ENCODE assay signal across 13 cellular contexts in the genomic region with DNA sequence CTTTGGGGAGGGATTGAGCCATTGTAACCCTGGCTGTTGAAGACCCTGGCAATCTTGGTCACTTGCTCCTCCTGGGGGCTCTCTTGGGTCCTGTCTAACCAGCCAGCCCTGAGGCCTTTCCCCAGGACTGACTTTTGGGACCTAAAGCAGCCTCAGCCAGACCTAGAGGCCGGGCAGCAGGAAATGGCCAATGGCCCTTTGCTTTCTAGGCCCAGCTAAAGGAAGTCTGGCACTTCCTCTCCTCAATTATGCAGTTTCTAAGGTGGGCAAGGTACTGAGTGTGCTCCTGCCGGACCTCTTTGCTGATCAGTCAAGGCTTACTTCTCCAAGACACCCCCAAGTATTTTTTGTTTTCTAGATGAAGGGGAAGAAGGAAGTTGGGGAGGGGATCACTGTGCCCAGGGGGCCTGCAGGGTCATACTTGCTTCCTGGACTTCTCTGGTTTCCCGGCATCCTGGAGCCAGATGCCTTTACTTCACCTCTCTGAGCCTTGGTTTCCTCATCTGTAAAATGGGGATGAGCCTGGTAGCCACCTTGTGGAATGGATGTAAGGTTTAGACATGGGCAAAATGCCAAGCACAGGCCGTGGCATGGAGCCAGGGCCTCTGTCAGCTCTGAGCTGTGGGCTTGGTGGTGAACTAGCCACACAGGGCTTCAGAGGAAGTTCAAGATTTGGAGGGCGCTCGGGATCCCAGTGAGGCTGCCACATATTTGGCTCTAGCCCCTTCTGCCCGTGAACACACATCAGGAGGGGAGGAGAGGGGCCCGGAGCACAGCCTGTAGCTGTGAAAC. TPM values are rescaled to one million over a fixed set of nuclear protein-coding genes. Genes with fewer than 3 reads are reported as not detected.
DNase-seq lines count a peak whose midpoint lies in the region; ATAC-seq and TF ChIP-seq lines count a peak whose summit lies in the region.
"Had no signal": no experiment of that assay in that cellular context is flagged by ENCODE, and none has a peak within 500 bp of the region (broad histone marks: within the 10 kb centered on the region; RNA-seq: fewer than 3 reads in every experiment).

No MANE protein-coding gene starts in this region.

- no peak overlapping the region for H3K9ac ChIP-seq in DND-41 (ENCODE audit: low read depth, low read length)

- H3K4me1 ChIP-seq in DND-41 (ENCODE audit: insufficient read depth, low read length) (no peaks in the 10 kb centered on the region), osteoblast (ENCODE audit: insufficient read depth, low read length) (no peaks in the 10 kb centered on the region)

- H4K20me1 ChIP-seq in DND-41 (ENCODE audit: insufficient read depth, low read length) = no peaks in the 10 kb centered on the region
- H4K20me1 ChIP-seq in osteoblast (ENCODE audit: insufficient read depth, low read length) = no peaks in the 10 kb centered on the region

- ATAC-seq in DND-41 (ENCODE audit: insufficient read depth, low read depth) = 0 out of 3 replicates have a peak, but pooled peaks have one; percentile 35

- H2AFZ ChIP-seq in DND-41 (ENCODE audit: low read depth, low read length) (no peak overlapping the region), osteoblast (ENCODE audit: low read length) (no peak overlapping the region)

- H3K9me3 ChIP-seq in DND-41 (ENCODE audit: insufficient read depth, low read length, severe bottlenecking) = no peaks in the 10 kb centered on the region
- H3K9me3 ChIP-seq in MG63 = no peaks in the 10 kb centered on the region
- no peaks in the 10 kb centered on the region for H3K9me3 ChIP-seq in osteoblast (ENCODE audit: low read depth, low read length)
- H3K9me3 ChIP-seq: ovary had no signal

- no peak for TF ChIP-seq CTCF in DND-41 (IDR thresholded peaks at IDR 0.05; ENCODE audit: borderline replicate concordance, extremely low read depth, low read length, poor library complexity, severe bottlenecking)
- TF ChIP-seq CTCF in osteoblast (IDR thresholded peaks at IDR 0.05; ENCODE audit: extremely low read depth, low read depth, low read length) = no peak

- DNase-seq in DND-41 (peak; percentile 15), MG63 (peak; percentile 41), dermis blood vessel endothelial cell (peak; percentile 82), osteoblast (ENCODE audit: insufficient read length, low spot score, missing footprints) (peak; percentile 53), SHP77 (lab: John Stamatoyannopoulos, UW) (no peak), SKM-1 treated with dmso at 0.1 percent for 144 hours (lab: John Stamatoyannopoulos, UW; ENCODE audit: unreplicated experiment) (no peak), globus pallidus (ENCODE audit: low spot score) (no peak)
- DNase-seq in stimulated activated CD4-positive, alpha-beta T cell treated with anti-CD3 and anti-CD28 coated beads, Interleukin-12 subunit alpha, Interleukin-12 subunit beta, amount 100 ng/mL, for 4 hours = no peak
- DNase-seq: DMS79, NCI-H526 treated with DMSO at 0.1 percent for 48 hours, T-helper 9 cell had no signal

- H3K4me2 ChIP-seq in DND-41 (ENCODE audit: insufficient read depth, low read length) (no peak overlapping the region), osteoblast (ENCODE audit: insufficient read depth, low read length) (no peak overlapping the region)

- H3K79me2 ChIP-seq in DND-41 (ENCODE audit: insufficient read depth, low read length) (no peaks in the 10 kb centered on the region), osteoblast (ENCODE audit: insufficient read depth, low read length) (no peaks in the 10 kb centered on the region)

- H3K36me3 ChIP-seq in DND-41 (ENCODE audit: insufficient read depth, low read length) (no peaks in the 10 kb centered on the region), MG63 (no peaks in the 10 kb centered on the region), osteoblast (ENCODE audit: insufficient read depth, low read length) (no peaks in the 10 kb centered on the region)
- H3K36me3 ChIP-seq: ovary had no signal

- H3K27ac ChIP-seq in DND-41 (ENCODE audit: low read length) (no peak overlapping the region), osteoblast (ENCODE audit: low read depth, low read length) (no peak overlapping the region)
- H3K27ac ChIP-seq: ovary had no signal

- H3K27me3 ChIP-seq in DND-41 (ENCODE audit: insufficient read depth, low read length, poor library complexity) (no peaks in the 10 kb centered on the region), MG63 (peaks cover 7% of the 10 kb centered on the region; the same call in 1 of the 2 replicates), osteoblast (ENCODE audit: insufficient read depth, low read length) (peaks cover 10% of the 10 kb centered on the region)
- H3K27me3 ChIP-seq: ovary had no signal

- no peak overlapping the region for H3K4me3 ChIP-seq in DND-41 (ENCODE audit: low read depth in 1 of 2, low read length in 2 of 2)
- H3K4me3 ChIP-seq in MG63 = no peak overlapping the region
- no peak overlapping the region for H3K4me3 ChIP-seq in osteoblast (ENCODE audit: insufficient read depth, low read length)
- H3K4me3 ChIP-seq: ovary had no signal

RNA-seq across cellular contexts. Expression of a gene that starts 8.6 kb away (rescaled TPM):
- not detected in 2 replicates for total RNA-seq in MG63 (2014; rRNA removed; shearing (Covaris generic); ENCODE audit: low replicate concordance)
- total RNA-seq in dermis blood vessel endothelial cell (3.3 and 31.7 TPM in 2 replicates), osteoblast (under 0.01 TPM in 1 of 2 replicates, not detected in the other)
- total RNA-seq: activated T-helper 1 cell treated with anti-CD3 and anti-CD28 coated beads, Interleukin-12 subunit alpha, Interleukin-12 subunit beta, Interleukin-2, Interleukin-4 antibody, amounts not matched to agents 30 ng/mL and 10 ng/mL and 1 ng/mL, durations not matched to agents 14 hours and 24 hours and 36 hours had no signal

RNA-seq across cellular contexts. Expression of a gene that starts 22.3 kb away (rescaled TPM):
- not detected in 2 replicates for total RNA-seq in MG63 (2014; rRNA removed; shearing (Covaris generic); ENCODE audit: low replicate concordance)
- total RNA-seq in dermis blood vessel endothelial cell = not detected in 2 replicates
- total RNA-seq in osteoblast = not detected in 2 replicates

RNA-seq across cellular contexts. Expression of a gene that starts 23.7 kb away (rescaled TPM):
- not detected in 2 replicates for total RNA-seq in MG63 (2014; rRNA removed; shearing (Covaris generic); ENCODE audit: low replicate concordance)
- not detected in 2 replicates for total RNA-seq in dermis blood vessel endothelial cell
- total RNA-seq in osteoblast = not detected in 2 replicates
- total RNA-seq: ovary had no signal

Comparison
In these comparisons a context has a peak if more than half of its experiments do, and no peak if none do; other contexts are left out.
1. DNase-seq: peak in DND-41 (single experiment), MG63 (single experiment), dermis blood vessel endothelial cell (single experiment) and osteoblast (single experiment); none in stimulated activated CD4-positive, alpha-beta T cell treated with anti-CD3 and anti-CD28 coated beads, Interleukin-12 subunit alpha, Interleukin-12 subunit beta, amount 100 ng/mL, for 4 hours (single experiment), SHP77 (0 of 2), SKM-1 treated with dmso at 0.1 percent for 144 hours (single experiment) and globus pallidus (single experiment).